In genomic region chr4:94410678-94411206, GRCh38 we compare ENCODE assay signal across 12 cellular contexts. TPM values are rescaled to one million over a fixed set of nuclear protein-coding genes. Genes with fewer than 3 reads are reported as not detected.
DNase-seq lines count a peak whose midpoint lies in the region; ATAC-seq, FAIRE-seq and TF ChIP-seq lines count a peak whose summit lies in the region.
"Had no signal": no experiment of that assay in that cellular context is flagged by ENCODE, and none has a peak within 500 bp of the region (broad histone marks: within the 10 kb centered on the region; RNA-seq: fewer than 3 reads in every experiment).

No MANE protein-coding gene starts in this region.

- no peaks in the 10 kb centered on the region for H3K9me3 Mint-ChIP-seq in astrocyte (ENCODE audit: unreplicated experiment)

- H4K20me1 ChIP-seq in astrocyte (ENCODE audit: insufficient read depth, low read length) = no peaks in the 10 kb centered on the region
- H4K20me1 ChIP-seq in smooth muscle cell (ENCODE audit: low read depth) = no peaks in the 10 kb centered on the region
- H4K20me1 ChIP-seq in SK-N-SH (ENCODE audit: insufficient read depth) = no peaks in the 10 kb centered on the region

- H2AFZ ChIP-seq in astrocyte (ENCODE audit: low read depth, low read length) = no peak overlapping the region
- H2AFZ ChIP-seq in smooth muscle cell (ENCODE audit: low read depth) = no peak overlapping the region
- H2AFZ ChIP-seq in SK-N-SH (ENCODE audit: low read depth) = no peak overlapping the region

- H3K4me2 ChIP-seq in astrocyte (ENCODE audit: low read length) = no peak overlapping the region
- peak overlapping the region; percentile 72 for H3K4me2 ChIP-seq in smooth muscle cell
- H3K4me2 ChIP-seq in SK-N-SH = no peak overlapping the region

- H3K27me3 ChIP-seq in astrocyte (ENCODE audit: insufficient read depth, low read length) = no peaks in the 10 kb centered on the region
- no peaks in the 10 kb centered on the region for H3K27me3 ChIP-seq in right cardiac atrium (ENCODE audit: control insufficient read depth, insufficient read depth)
- H3K27me3 ChIP-seq in smooth muscle cell (ENCODE audit: low read depth) = no peaks in the 10 kb centered on the region
- no peaks in the 10 kb centered on the region for H3K27me3 ChIP-seq in SK-N-SH (ENCODE audit: insufficient read depth)

- TF ChIP-seq CTCF in HEK293 (tag by site-specific recombination; IDR thresholded peaks at IDR 0.05) (no peak), astrocyte (IDR thresholded peaks at IDR 0.05; ENCODE audit: insufficient read depth, low read depth, low read length) (no peak), smooth muscle cell (IDR thresholded peaks at IDR 0.05; ENCODE audit: borderline replicate concordance, insufficient read depth, poor library complexity, severe bottlenecking) (no peak), SK-N-SH (IDR thresholded peaks at IDR 0.05) (no peak)

- H3F3A ChIP-seq in smooth muscle cell (ENCODE audit: low read depth) (peaks cover 21% of the 10 kb centered on the region), SK-N-SH (replicated peaks; ENCODE audit: insufficient read depth) (peaks cover 18% of the 10 kb centered on the region)

- H3K4me3 ChIP-seq in HEK293 (ENCODE audit: low read depth, low read length) (no peak overlapping the region), astrocyte (ENCODE audit: insufficient read depth, low read depth, low read length) (no peak overlapping the region), right cardiac atrium (ENCODE audit: low read length) (no peak overlapping the region), smooth muscle cell (no peak overlapping the region), SK-N-SH (ENCODE audit: low read depth in 2 of 2, low read length in 1 of 2) (no peak overlapping the region)

- H3K9me3 ChIP-seq in HEK293 (ENCODE audit: control insufficient read depth, insufficient read depth, low read depth, low read length) (no peaks in the 10 kb centered on the region), astrocyte (ENCODE audit: insufficient read depth, low read depth, low read length) (no peaks in the 10 kb centered on the region), right cardiac atrium (ENCODE audit: control insufficient read depth, low read length) (no peaks in the 10 kb centered on the region), smooth muscle cell (replicated peaks; ENCODE audit: low read depth) (no peaks in the 10 kb centered on the region), SK-N-SH (no peaks in the 10 kb centered on the region)

- no peak for TF ChIP-seq POLR2A in GM12892 (IDR thresholded peaks at IDR 0.05; ENCODE audit: low read depth, low read length)

- TF ChIP-seq RAD21 in SK-N-SH (IDR thresholded peaks at IDR 0.05; ENCODE audit: low read length) = no peak

- H3K36me3 Mint-ChIP-seq in astrocyte (ENCODE audit: low read depth, unreplicated experiment) = no peaks in the 10 kb centered on the region

- TF ChIP-seq EP300 in SK-N-SH (IDR thresholded peaks at IDR 0.05; ENCODE audit: borderline replicate concordance in 1 of 2, low read depth in 1 of 2, low read length in 1 of 2) = no peak

- H3K27me3 Mint-ChIP-seq in astrocyte (ENCODE audit: low read depth, unreplicated experiment) = no peaks in the 10 kb centered on the region

- no peak overlapping the region for H3K27ac Mint-ChIP-seq in astrocyte (ENCODE audit: unreplicated experiment)

- WGBS in right cardiac atrium = 51% methylated on average over 10 of the region's 10 CpGs
- 52% methylated on average over 10 of the region's 10 CpGs for WGBS in smooth muscle cell (ENCODE audit: low lambda C conversion rate)
- 84% methylated on average over 10 of the region's 10 CpGs for WGBS in SK-N-SH (ENCODE audit: low lambda C conversion rate)

- H3K27ac ChIP-seq in HEK293 (ENCODE audit: extremely low read depth, low read depth, low read length) = no peak overlapping the region; the same call in 1 of the 2 replicates
- H3K27ac ChIP-seq in astrocyte (ENCODE audit: low read depth, low read length) = no peak overlapping the region
- H3K27ac ChIP-seq in right cardiac atrium (ENCODE audit: low read length) = peak overlapping the region; percentile 94
- peak overlapping the region; percentile 58 for H3K27ac ChIP-seq in smooth muscle cell (ENCODE audit: low read depth)
- no peak overlapping the region for H3K27ac ChIP-seq in SK-N-SH (ENCODE audit: low read depth in 2 of 2, low read length in 1 of 2)

- H3K79me2 ChIP-seq in astrocyte (ENCODE audit: insufficient read depth, low read length) = no peaks in the 10 kb centered on the region
- H3K79me2 ChIP-seq in smooth muscle cell (ENCODE audit: low read depth) = no peaks in the 10 kb centered on the region
- H3K79me2 ChIP-seq in SK-N-SH (ENCODE audit: insufficient read depth) = no peaks in the 10 kb centered on the region

- H3K4me1 ChIP-seq in HEK293 (ENCODE audit: control insufficient read depth, insufficient read depth, low read length) (no peaks in the 10 kb centered on the region), astrocyte (ENCODE audit: insufficient read depth, low read length) (peaks cover 30% of the 10 kb centered on the region), right cardiac atrium (ENCODE audit: control insufficient read depth, insufficient read depth, low read length) (peaks cover 2% of the 10 kb centered on the region), smooth muscle cell (ENCODE audit: low read depth) (peaks cover 20% of the 10 kb centered on the region), SK-N-SH (ENCODE audit: control insufficient read depth in 1 of 2, insufficient read depth in 2 of 2, low read depth in 1 of 2, low read length in 1 of 2) (peaks cover 0 to 53% of the 10 kb centered on the region in 2 experiments; a peak in 3 of 4 replicates)

- no peak overlapping the region for H3K4me3 Mint-ChIP-seq in astrocyte (ENCODE audit: unreplicated experiment)

- CTCF ChIA-PET in HEK293 (lab: Yijun Ruan, JAX) = interaction anchor here (0.9 kb wide), 1 partner anchor 10 kb away, joined by 3 read pairs; no protein-coding TSS in a partner anchor
- CTCF ChIA-PET in SK-N-SH (lab: Yijun Ruan, JAX) = no interaction called here

- intact Hi-C loops in right cardiac atrium (cut with DNase I) = no loop called here

- DNase-seq in astrocyte (ENCODE audit: low read depth) = no peak
- peak; percentile 67 to 73 (median 71) for DNase-seq in right cardiac atrium
- peak; percentile 4 for DNase-seq in smooth muscle cell (lab: John Stamatoyannopoulos, UW; ENCODE audit: unreplicated experiment)
- no peak for DNase-seq in activated T-cell treated with anti-CD3 and anti-CD28 coated beads, Interleukin-2, amount 50 U/mL, for 48 hours
- no peak for DNase-seq in GDM1 (lab: John Stamatoyannopoulos, UW)
- DNase-seq in GM12892 (ENCODE audit: insufficient read length) = no peak
- DNase-seq in SK-N-SH = no peak
- DNase-seq: activated CD4-positive, alpha-beta T cell treated with anti-CD3 and anti-CD28 coated beads for 1 hour; EL; MM.1S; OCI-M1 had no signal

- peak; percentile 37 for FAIRE-seq in astrocyte (lab: Jason Lieb, UNC)
- FAIRE-seq in GM12892 (lab: Jason Lieb, UNC) = no peak

- H3K4me1 Mint-ChIP-seq in astrocyte (ENCODE audit: low read depth, unreplicated experiment) = peaks cover 33% of the 10 kb centered on the region

- H3K36me3 ChIP-seq in HEK293 (ENCODE audit: control insufficient read depth in 2 of 2, insufficient read depth in 1 of 2, low read length in 2 of 2) (no peaks in the 10 kb centered on the region), astrocyte (ENCODE audit: insufficient read depth, low read length) (no peaks in the 10 kb centered on the region), smooth muscle cell (ENCODE audit: low read depth) (no peaks in the 10 kb centered on the region), SK-N-SH (replicated peaks in 1 of 2; ENCODE audit: control insufficient read depth in 1 of 2, insufficient read depth in 2 of 2, low read length in 1 of 2) (no peaks in the 10 kb centered on the region)

- no peak overlapping the region for H3K9ac ChIP-seq in astrocyte (ENCODE audit: low read length)
- H3K9ac ChIP-seq in smooth muscle cell (ENCODE audit: low read depth) = no peak overlapping the region
- H3K9ac ChIP-seq in SK-N-SH = no peak overlapping the region

- ATAC-seq in right cardiac atrium = peak; percentile 83 to 85

- POLR2A ChIA-PET in HEK293 (lab: Yijun Ruan, JAX) (no interaction called here), SK-N-SH (lab: Yijun Ruan, JAX) (no interaction called here)

- no peaks in the 10 kb centered on the region for H3K9me2 ChIP-seq in SK-N-SH

TF ChIP-seq in HEK293, 187 proteins besides CTCF, POLR2A, EP300 and RAD21 (continues in another document):
- TF ChIP-seq ZNF350 (tag by site-specific recombination; IDR thresholded peaks at IDR 0.05) (no peak), SP3 (tag by site-specific recombination; IDR thresholded peaks at IDR 0.05) (peak; percentile 24; the same call in 1 of the 2 replicates), ZEB2 (tag by site-specific recombination; IDR thresholded peaks at IDR 0.05) (0 out of 2 replicates have a peak, but pooled peaks have one; percentile 62)

TF ChIP-seq in SK-N-SH, 30 proteins besides CTCF, POLR2A, EP300 and RAD21:
- TF ChIP-seq FOSL2 (IDR thresholded peaks at IDR 0.05; ENCODE audit: borderline replicate concordance, low read depth) (no peak), EZH2phosphoT487 (IDR thresholded peaks at IDR 0.05; ENCODE audit: borderline replicate concordance, low read depth) (no peak), SIN3A (IDR thresholded peaks at IDR 0.05; ENCODE audit: borderline replicate concordance, low read depth, low read length) (no peak), FOXM1 (IDR thresholded peaks at IDR 0.05; ENCODE audit: low read depth) (no peak), IRF3 (IDR thresholded peaks at IDR 0.05; ENCODE audit: low read depth, low read length) (no peak), GABPA (IDR thresholded peaks at IDR 0.05; ENCODE audit: low read depth) (no peak), FOXJ3 (CRISPR knock-in tag; IDR thresholded peaks at IDR 0.05) (no peak), GATA2 (CRISPR knock-in tag; IDR thresholded peaks at IDR 0.05) (no peak), POLR2AphosphoS5 (IDR thresholded peaks at IDR 0.05; ENCODE audit: low read depth, low read length) (no peak), ELF1 (IDR thresholded peaks at IDR 0.05) (no peak)

RNA-seq across cellular contexts. Expression of gene PDLIM5, which starts 41.0 kb away (rescaled TPM):
- total RNA-seq in astrocyte (174 and 181 TPM in 2 replicates), right cardiac atrium (100 to 1,000 TPM; 511 to 778 (median 584) TPM), smooth muscle cell (150 and 182 TPM in 2 replicates)
- polyA plus RNA-seq in right cardiac atrium (407 TPM), smooth muscle cell (129 and 144 TPM in 2 replicates), SK-N-SH (2012; rRNA removed) (36.7 and 39.2 TPM in 2 replicates)
- polyA plus RNA-seq in GM12892 (2012; ENCODE audit: missing spikeins) = 18.1 TPM
- polyA plus RNA-seq in SK-N-SH (2012; cell fraction: cytosol; rRNA removed) = 24.7 and 31.6 TPM in 2 replicates
- polyA plus RNA-seq in SK-N-SH (2012; cell fraction: nucleus; rRNA removed) = 31.7 and 51.1 TPM in 2 replicates

Comparison
In these comparisons a context has a peak if more than half of its experiments do, and no peak if none do; other contexts are left out.
1. H3K27ac ChIP-seq: peak in right cardiac atrium (single experiment) and smooth muscle cell (single experiment); none in HEK293 (single experiment), astrocyte (single experiment) and SK-N-SH (0 of 2).
2. DNase-seq: peak in right cardiac atrium (3 of 3) and smooth muscle cell (single experiment); none in astrocyte (single experiment), activated T-cell treated with anti-CD3 and anti-CD28 coated beads, Interleukin-2, amount 50 U/mL, for 48 hours (0 of 2), GDM1 (single experiment), GM12892 (single experiment) and SK-N-SH (single experiment).
3. Of the 4 proteins assayed by ChIP-seq in both HEK293 and SK-N-SH: peak only in HEK293: REST; only in SK-N-SH: none; in both: none; in neither: 3.